1 cellular context compared by ENCODE assay signal in the genomic region with DNA sequence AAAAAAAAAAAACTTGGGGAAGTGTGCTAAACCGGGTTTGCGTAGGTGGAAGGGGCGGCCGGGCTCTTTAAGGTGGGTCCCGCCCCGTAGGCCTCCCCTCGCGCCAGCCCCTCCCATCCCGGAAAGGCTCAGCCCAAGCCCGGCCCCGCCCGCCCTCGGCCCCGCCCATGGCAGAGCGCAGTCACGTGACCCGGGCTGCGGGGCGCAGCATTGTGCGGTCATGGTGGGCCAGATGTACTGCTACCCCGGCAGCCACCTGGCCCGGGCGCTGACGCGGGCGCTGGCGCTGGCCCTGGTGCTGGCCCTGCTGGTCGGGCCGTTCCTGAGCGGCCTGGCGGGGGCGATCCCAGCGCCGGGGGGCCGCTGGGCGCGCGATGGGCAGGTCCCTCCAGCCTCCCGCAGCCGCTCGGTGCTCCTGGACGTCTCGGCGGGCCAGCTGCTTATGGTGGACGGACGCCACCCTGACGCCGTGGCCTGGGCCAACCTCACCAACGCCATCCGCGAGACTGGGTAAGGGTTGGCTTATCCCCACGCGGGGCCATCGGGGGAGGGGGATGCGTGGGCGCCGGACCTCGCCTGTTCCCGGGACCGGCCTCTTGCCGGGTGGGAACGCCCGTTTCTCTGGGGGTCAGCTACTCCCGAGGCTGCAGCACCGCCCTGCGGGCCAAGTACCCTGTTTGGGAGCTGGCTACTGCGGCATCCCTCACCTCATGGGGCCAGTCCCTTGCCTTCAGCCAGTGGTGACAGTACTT.
TF ChIP-seq lines count a peak whose summit lies in the region.

Gene PLBD2, plus strand, starts transcription at position 207 of the 752 bp plus-strand sequence. Its CDS starts 14 bp downstream, at position 221.

TF ChIP-seq in K562, 482 proteins besides CTCF, POLR2A, EP300 and RAD21 (continued from another document and continues in another):
- TF ChIP-seq CTCFL (IDR thresholded peaks at IDR 0.05; ENCODE audit: borderline replicate concordance, insufficient read depth, low read depth, low read length, poor library complexity, severe bottlenecking) (no peak), AFF4 (CRISPR knock-in tag; IDR thresholded peaks at IDR 0.05) (no peak), ZNF124 (CRISPR knock-in tag; IDR thresholded peaks at IDR 0.05) (no peak), HSF4 (CRISPR knock-in tag; IDR thresholded peaks at IDR 0.05; ENCODE audit: borderline replicate concordance) (no peak), KAT2B (IDR thresholded peaks at IDR 0.05; ENCODE audit: low read depth, low read length) (no peak), ZNF77 (CRISPR knock-in tag; IDR thresholded peaks at IDR 0.05) (no peak), ZNF512 (tag; IDR thresholded peaks at IDR 0.05) (no peak), SMARCA5 (IDR thresholded peaks at IDR 0.05) (no peak), CREB5 (CRISPR knock-in tag; IDR thresholded peaks at IDR 0.05) (no peak), ZC3H4 (CRISPR knock-in tag; IDR thresholded peaks at IDR 0.05; ENCODE audit: borderline replicate concordance) (0 out of 2 replicates have a peak, but pooled peaks have one; percentile 43), TARDBP (IDR thresholded peaks at IDR 0.05) (no peak), NCOA4 (IDR thresholded peaks at IDR 0.05; ENCODE audit: partially characterized antibody) (no peak), PHB (CRISPR knock-in tag; IDR thresholded peaks at IDR 0.05) (no peak), PML (IDR thresholded peaks at IDR 0.05; ENCODE audit: low read length) (no peak), EGR1 (conservative IDR thresholded peaks at IDR 0.05) (peak; percentile 98), TRIM28 (IDR thresholded peaks at IDR 0.05) (no peak), HDAC8 (tag; IDR thresholded peaks at IDR 0.05) (no peak), MTA1 (IDR thresholded peaks at IDR 0.05; ENCODE audit: borderline replicate concordance) (no peak), SIN3B (IDR thresholded peaks at IDR 0.05; ENCODE audit: low read depth) (peak; percentile 86)
- TF ChIP-seq, protein P1, sequence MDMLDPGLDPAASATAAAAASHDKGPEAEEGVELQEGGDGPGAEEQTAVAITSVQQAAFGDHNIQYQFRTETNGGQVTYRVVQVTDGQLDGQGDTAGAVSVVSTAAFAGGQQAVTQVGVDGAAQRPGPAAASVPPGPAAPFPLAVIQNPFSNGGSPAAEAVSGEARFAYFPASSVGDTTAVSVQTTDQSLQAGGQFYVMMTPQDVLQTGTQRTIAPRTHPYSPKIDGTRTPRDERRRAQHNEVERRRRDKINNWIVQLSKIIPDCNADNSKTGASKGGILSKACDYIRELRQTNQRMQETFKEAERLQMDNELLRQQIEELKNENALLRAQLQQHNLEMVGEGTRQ (CRISPR knock-in tag; IDR thresholded peaks at IDR 0.05), result peak; percentile 97
- TF ChIP-seq, protein P2, sequence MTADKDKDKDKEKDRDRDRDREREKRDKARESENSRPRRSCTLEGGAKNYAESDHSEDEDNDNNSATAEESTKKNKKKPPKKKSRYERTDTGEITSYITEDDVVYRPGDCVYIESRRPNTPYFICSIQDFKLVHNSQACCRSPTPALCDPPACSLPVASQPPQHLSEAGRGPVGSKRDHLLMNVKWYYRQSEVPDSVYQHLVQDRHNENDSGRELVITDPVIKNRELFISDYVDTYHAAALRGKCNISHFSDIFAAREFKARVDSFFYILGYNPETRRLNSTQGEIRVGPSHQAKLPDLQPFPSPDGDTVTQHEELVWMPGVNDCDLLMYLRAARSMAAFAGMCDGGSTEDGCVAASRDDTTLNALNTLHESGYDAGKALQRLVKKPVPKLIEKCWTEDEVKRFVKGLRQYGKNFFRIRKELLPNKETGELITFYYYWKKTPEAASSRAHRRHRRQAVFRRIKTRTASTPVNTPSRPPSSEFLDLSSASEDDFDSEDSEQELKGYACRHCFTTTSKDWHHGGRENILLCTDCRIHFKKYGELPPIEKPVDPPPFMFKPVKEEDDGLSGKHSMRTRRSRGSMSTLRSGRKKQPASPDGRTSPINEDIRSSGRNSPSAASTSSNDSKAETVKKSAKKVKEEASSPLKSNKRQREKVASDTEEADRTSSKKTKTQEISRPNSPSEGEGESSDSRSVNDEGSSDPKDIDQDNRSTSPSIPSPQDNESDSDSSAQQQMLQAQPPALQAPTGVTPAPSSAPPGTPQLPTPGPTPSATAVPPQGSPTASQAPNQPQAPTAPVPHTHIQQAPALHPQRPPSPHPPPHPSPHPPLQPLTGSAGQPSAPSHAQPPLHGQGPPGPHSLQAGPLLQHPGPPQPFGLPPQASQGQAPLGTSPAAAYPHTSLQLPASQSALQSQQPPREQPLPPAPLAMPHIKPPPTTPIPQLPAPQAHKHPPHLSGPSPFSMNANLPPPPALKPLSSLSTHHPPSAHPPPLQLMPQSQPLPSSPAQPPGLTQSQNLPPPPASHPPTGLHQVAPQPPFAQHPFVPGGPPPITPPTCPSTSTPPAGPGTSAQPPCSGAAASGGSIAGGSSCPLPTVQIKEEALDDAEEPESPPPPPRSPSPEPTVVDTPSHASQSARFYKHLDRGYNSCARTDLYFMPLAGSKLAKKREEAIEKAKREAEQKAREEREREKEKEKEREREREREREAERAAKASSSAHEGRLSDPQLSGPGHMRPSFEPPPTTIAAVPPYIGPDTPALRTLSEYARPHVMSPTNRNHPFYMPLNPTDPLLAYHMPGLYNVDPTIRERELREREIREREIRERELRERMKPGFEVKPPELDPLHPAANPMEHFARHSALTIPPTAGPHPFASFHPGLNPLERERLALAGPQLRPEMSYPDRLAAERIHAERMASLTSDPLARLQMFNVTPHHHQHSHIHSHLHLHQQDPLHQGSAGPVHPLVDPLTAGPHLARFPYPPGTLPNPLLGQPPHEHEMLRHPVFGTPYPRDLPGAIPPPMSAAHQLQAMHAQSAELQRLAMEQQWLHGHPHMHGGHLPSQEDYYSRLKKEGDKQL (CRISPR knock-in tag; IDR thresholded peaks at IDR 0.05; ENCODE audit: borderline replicate concordance), result no peak
- TF ChIP-seq, protein P3, sequence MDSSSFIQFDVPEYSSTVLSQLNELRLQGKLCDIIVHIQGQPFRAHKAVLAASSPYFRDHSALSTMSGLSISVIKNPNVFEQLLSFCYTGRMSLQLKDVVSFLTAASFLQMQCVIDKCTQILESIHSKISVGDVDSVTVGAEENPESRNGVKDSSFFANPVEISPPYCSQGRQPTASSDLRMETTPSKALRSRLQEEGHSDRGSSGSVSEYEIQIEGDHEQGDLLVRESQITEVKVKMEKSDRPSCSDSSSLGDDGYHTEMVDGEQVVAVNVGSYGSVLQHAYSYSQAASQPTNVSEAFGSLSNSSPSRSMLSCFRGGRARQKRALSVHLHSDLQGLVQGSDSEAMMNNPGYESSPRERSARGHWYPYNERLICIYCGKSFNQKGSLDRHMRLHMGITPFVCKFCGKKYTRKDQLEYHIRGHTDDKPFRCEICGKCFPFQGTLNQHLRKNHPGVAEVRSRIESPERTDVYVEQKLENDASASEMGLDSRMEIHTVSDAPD (CRISPR knock-in tag; IDR thresholded peaks at IDR 0.05), result no peak
- TF ChIP-seq, protein P4, sequence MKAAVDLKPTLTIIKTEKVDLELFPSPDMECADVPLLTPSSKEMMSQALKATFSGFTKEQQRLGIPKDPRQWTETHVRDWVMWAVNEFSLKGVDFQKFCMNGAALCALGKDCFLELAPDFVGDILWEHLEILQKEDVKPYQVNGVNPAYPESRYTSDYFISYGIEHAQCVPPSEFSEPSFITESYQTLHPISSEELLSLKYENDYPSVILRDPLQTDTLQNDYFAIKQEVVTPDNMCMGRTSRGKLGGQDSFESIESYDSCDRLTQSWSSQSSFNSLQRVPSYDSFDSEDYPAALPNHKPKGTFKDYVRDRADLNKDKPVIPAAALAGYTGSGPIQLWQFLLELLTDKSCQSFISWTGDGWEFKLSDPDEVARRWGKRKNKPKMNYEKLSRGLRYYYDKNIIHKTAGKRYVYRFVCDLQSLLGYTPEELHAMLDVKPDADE (conservative IDR thresholded peaks at IDR 0.05; ENCODE audit: control insufficient read depth, low read depth, low read length), result peak; percentile 90
- TF ChIP-seq, protein P5, sequence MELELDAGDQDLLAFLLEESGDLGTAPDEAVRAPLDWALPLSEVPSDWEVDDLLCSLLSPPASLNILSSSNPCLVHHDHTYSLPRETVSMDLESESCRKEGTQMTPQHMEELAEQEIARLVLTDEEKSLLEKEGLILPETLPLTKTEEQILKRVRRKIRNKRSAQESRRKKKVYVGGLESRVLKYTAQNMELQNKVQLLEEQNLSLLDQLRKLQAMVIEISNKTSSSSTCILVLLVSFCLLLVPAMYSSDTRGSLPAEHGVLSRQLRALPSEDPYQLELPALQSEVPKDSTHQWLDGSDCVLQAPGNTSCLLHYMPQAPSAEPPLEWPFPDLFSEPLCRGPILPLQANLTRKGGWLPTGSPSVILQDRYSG (tag; conservative IDR thresholded peaks at IDR 0.05; ENCODE audit: low read depth), result no peak
- TF ChIP-seq, protein P6, sequence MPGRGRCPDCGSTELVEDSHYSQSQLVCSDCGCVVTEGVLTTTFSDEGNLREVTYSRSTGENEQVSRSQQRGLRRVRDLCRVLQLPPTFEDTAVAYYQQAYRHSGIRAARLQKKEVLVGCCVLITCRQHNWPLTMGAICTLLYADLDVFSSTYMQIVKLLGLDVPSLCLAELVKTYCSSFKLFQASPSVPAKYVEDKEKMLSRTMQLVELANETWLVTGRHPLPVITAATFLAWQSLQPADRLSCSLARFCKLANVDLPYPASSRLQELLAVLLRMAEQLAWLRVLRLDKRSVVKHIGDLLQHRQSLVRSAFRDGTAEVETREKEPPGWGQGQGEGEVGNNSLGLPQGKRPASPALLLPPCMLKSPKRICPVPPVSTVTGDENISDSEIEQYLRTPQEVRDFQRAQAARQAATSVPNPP (IDR thresholded peaks at IDR 0.05; ENCODE audit: borderline replicate concordance, insufficient read depth, insufficient read length), result no peak
